ENCODE assay signal across 8 cellular contexts in genomic region chr3:198079771-198080520, GRCh38.
DNase-seq lines count a peak whose midpoint lies in the region; ATAC-seq and TF ChIP-seq lines count a peak whose summit lies in the region.

No MANE protein-coding gene starts in this region.

- POLR2A ChIA-PET in CD4-positive, alpha-beta T cell (lab: Charles Lee) = interaction anchor here (0.6 to 1.3 kb wide), 2 partner anchors 9 to 22 kb away, joined by 3 to 4 read pairs; no protein-coding TSS in a partner anchor

- H3K36me3 ChIP-seq in H7 (replicated peaks; ENCODE audit: control insufficient read depth, insufficient read depth, low read length) (no peaks in the 10 kb centered on the region), Peyer's patch (no peaks in the 10 kb centered on the region)

- intact Hi-C loops in CD4-positive, alpha-beta T cell (cut with DNase I, micrococcal nuclease) = loop anchor here in 1 of 2 experiments (10.0 kb wide), 1 partner anchor 125 kb away; the partner anchor contains the start of gene RPL35A

- TF ChIP-seq POLR2A in Peyer's patch (IDR thresholded peaks at IDR 0.05) = no peak

- peaks cover 45% of the 10 kb centered on the region for H3K27me3 ChIP-seq in CD4-positive, alpha-beta T cell (ENCODE audit: control insufficient read depth, insufficient read depth, low read length)
- H3K27me3 ChIP-seq in H7 (ENCODE audit: control insufficient read depth, insufficient read depth, low read length) = peaks cover 34% of the 10 kb centered on the region
- peaks cover 5 to 26% of the 10 kb centered on the region in 2 donors for H3K27me3 ChIP-seq in Peyer's patch

- no peak overlapping the region for H3K27ac Mint-ChIP-seq in CD4-positive, alpha-beta T cell

- in situ Hi-C loops in astrocyte of the cerebellum (cut with HindIII; ENCODE audit: low sequenced_read_pairs) = no loop called here

- TF ChIP-seq CTCF in CD4-positive, alpha-beta T cell (IDR thresholded peaks at IDR 0.05) = no peak
- TF ChIP-seq CTCF in Peyer's patch (IDR thresholded peaks at IDR 0.05) (no peak), astrocyte of the cerebellum (IDR thresholded peaks at IDR 0.05; ENCODE audit: low read depth, low read length, missing control alignments) (no peak)

- H3K4me3 Mint-ChIP-seq in CD4-positive, alpha-beta T cell = peak overlapping the region; percentile 70

- peak overlapping the region; percentile 47 for H3K4me3 ChIP-seq in H7 (ENCODE audit: insufficient read depth, low read depth, low read length)
- H3K4me3 ChIP-seq in Peyer's patch = peak overlapping the region; percentile 48 to 59 (median 54)
- peak overlapping the region; percentile 36 for H3K4me3 ChIP-seq in astrocyte of the cerebellum (ENCODE audit: low read depth, low read length)
- peak overlapping the region; percentile 55 for H3K4me3 ChIP-seq in iPS-18c (ENCODE audit: insufficient read depth, low read depth, low read length)

- ATAC-seq in CD4-positive, alpha-beta T cell (ENCODE audit: poor library complexity) = peak; percentile 48

- peaks cover 7% of the 10 kb centered on the region for H3K9me3 ChIP-seq in CD4-positive, alpha-beta T cell (ENCODE audit: control insufficient read depth, low read length)
- peaks cover 0 to 11% (median 0%) of the 10 kb centered on the region in 4 donors for H3K9me3 ChIP-seq in Peyer's patch
- H3K9me3 ChIP-seq in iPS-18c (ENCODE audit: control insufficient read depth, insufficient read depth, low read length) = peaks cover 2% of the 10 kb centered on the region

- peaks cover 3% of the 10 kb centered on the region for H3K9me3 Mint-ChIP-seq in CD4-positive, alpha-beta T cell

- H3K4me1 ChIP-seq in Peyer's patch = peaks cover 0 to 21% (median 9%) of the 10 kb centered on the region in 4 donors

- H3K27ac ChIP-seq in CD4-positive, alpha-beta T cell (ENCODE audit: low read depth, low read length) = no peak overlapping the region
- H3K27ac ChIP-seq in Peyer's patch = peak overlapping the region in 2 of 4 donors; percentile 34 to 68

- peaks cover 61% of the 10 kb centered on the region for H3K27me3 Mint-ChIP-seq in CD4-positive, alpha-beta T cell

- H3K36me3 Mint-ChIP-seq in CD4-positive, alpha-beta T cell (ENCODE audit: low read depth) = no peaks in the 10 kb centered on the region

- H3K4me1 Mint-ChIP-seq in CD4-positive, alpha-beta T cell (ENCODE audit: low read depth) = peaks cover 10% of the 10 kb centered on the region

- DNase-seq in CD4-positive, alpha-beta T cell = peak in 7 of 10 experiments; percentile 2 to 38 (median 11)
- DNase-seq in H7 (peak; percentile 45), Peyer's patch (peak in 2 of 3 donors; percentile 28 to 49), astrocyte of the cerebellum (ENCODE audit: low read depth) (no peak), NCI-H2029 treated with DMSO at 0.1 percent for 48 hours (lab: John Stamatoyannopoulos, UW) (no peak), COLO829 (ENCODE audit: low spot score) (no peak)
- peak; percentile 68 for DNase-seq in stimulated activated CD4-positive, alpha-beta T cell treated with anti-CD3 and anti-CD28 coated beads, Interleukin-15, amount 100 ng/mL, for 24 hours

- CTCF ChIA-PET in CD4-positive, alpha-beta T cell (lab: Charles Lee) = interaction anchor here (0.7 to 1.6 kb wide), 10 partner anchors 9 to 174 kb away, joined by 3 to 21 read pairs (median 3); partner anchors contain the start of gene RPL35A

Comparison
In these comparisons a context has a peak if more than half of its experiments do, and no peak if none do; other contexts are left out.
1. DNase-seq: peak in CD4-positive, alpha-beta T cell (7 of 10), H7 (single experiment), Peyer's patch (2 of 3) and stimulated activated CD4-positive, alpha-beta T cell treated with anti-CD3 and anti-CD28 coated beads, Interleukin-15, amount 100 ng/mL, for 24 hours (single experiment); none in astrocyte of the cerebellum (single experiment), NCI-H2029 treated with DMSO at 0.1 percent for 48 hours (single experiment) and COLO829 (single experiment).
2. Peak in every context shown above with its lines, with median percentiles within 50 percentile points of each other: H3K4me3 ChIP-seq.